In the genomic region with DNA sequence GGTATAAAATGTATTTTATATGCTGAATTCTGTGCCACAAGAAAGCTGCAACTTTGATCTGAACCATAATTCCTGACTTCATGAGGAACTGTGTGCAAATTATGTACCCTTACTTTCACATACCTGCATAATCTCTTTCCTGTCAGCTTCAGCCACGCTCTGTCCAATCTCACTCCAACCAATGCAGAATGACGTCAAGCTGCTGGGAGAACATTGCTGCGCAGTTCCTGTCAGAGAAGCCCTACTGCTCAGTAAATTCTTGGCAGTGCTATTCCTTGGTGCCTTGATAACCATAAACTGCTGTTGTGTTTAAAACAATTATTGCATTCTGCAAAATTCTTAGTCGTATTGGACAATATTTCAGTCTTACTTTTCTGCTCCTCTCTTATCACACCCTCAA, we compare ENCODE assay signal across 15 cellular contexts.
DNase-seq lines count a peak whose midpoint lies in the region; ATAC-seq and TF ChIP-seq lines count a peak whose summit lies in the region.
"Had no signal": no experiment of that assay in that cellular context is flagged by ENCODE, and none has a peak within 500 bp of the region (broad histone marks: within the 10 kb centered on the region; RNA-seq: fewer than 3 reads in every experiment).

No MANE protein-coding gene starts in this region.

- peak; percentile 56 for ATAC-seq in mucosa of descending colon
- ATAC-seq in GM19023 (IDR thresholded peaks at IDR 0.05; ENCODE audit: unreplicated experiment): no peak
- ATAC-seq: GM12878 had no signal

- H3K9me3 ChIP-seq in mucosa of descending colon (no peaks in the 10 kb centered on the region), thyroid gland (no peaks in the 10 kb centered on the region)
- H3K9me3 ChIP-seq: tibial nerve had no signal

- H3K4me3 ChIP-seq in fibroblast of pulmonary artery (replicated peaks; ENCODE audit: low read depth, low read length) (no peak overlapping the region), mucosa of descending colon (no peak overlapping the region), thyroid gland (replicated peaks in 1 of 3) (no peak overlapping the region)
- H3K4me3 ChIP-seq: GM12878, tibial nerve had no signal

- TF ChIP-seq CTCF in fibroblast of pulmonary artery (IDR thresholded peaks at IDR 0.05; ENCODE audit: low read length, missing control alignments) (no peak), mucosa of descending colon (IDR thresholded peaks at IDR 0.05) (no peak), thyroid gland (IDR thresholded peaks at IDR 0.05) (no peak)

- DNase-seq in NCI-H82 (lab: John Stamatoyannopoulos, UW): peak; percentile 40
- DNase-seq in NCI-H82 treated with DMSO at 0.1 percent for 48 hours (lab: John Stamatoyannopoulos, UW; ENCODE audit: unreplicated experiment): no peak
- peak; percentile 96 for DNase-seq in fibroblast of pulmonary artery (ENCODE audit: low read depth)
- no peak for DNase-seq in mucosa of descending colon
- no peak for DNase-seq in posterior vena cava (ENCODE audit: low spot score)
- DNase-seq in NCI-H1092 treated with DMSO at 0.1 percent for 48 hours (lab: John Stamatoyannopoulos, UW): no peak
- DNase-seq in thyroid gland: no peak
- DNase-seq: activated CD4-positive, alpha-beta memory T cell treated with anti-CD3 and anti-CD28 coated beads for 36 hours; amniotic stem cell; CD4-positive, CD25-positive, alpha-beta regulatory T cell; NCI-H2081 treated with DMSO at 0.1 percent for 48 hours had no signal

- no peaks in the 10 kb centered on the region for H3K27me3 ChIP-seq in thyroid gland
- H3K27me3 ChIP-seq: tibial nerve had no signal

- no peak for TF ChIP-seq POLR2A in thyroid gland (IDR thresholded peaks at IDR 0.05)

- no peaks in the 10 kb centered on the region for H3K36me3 ChIP-seq in mucosa of descending colon (ENCODE audit: low read depth)
- no peaks in the 10 kb centered on the region for H3K36me3 ChIP-seq in thyroid gland
- H3K36me3 ChIP-seq: tibial nerve had no signal

- H3K4me1 ChIP-seq in mucosa of descending colon (ENCODE audit: low read depth) (no peaks in the 10 kb centered on the region), thyroid gland (no peaks in the 10 kb centered on the region)

- no peak overlapping the region for H3K27ac ChIP-seq in thyroid gland
- H3K27ac ChIP-seq: 22Rv1 had no signal

- 57 to 69% methylated on average over 4 of the region's 4 CpGs for WGBS in thyroid gland, 2 donors

- intact Hi-C loops in mucosa of descending colon (cut with DNase I, micrococcal nuclease) (no loop called here), posterior vena cava (cut with DNase I) (no loop called here), thyroid gland (cut with DNase I) (no loop called here)

Comparison
In these comparisons a context has a peak if more than half of its experiments do, and no peak if none do; other contexts are left out.
1. DNase-seq: peak in NCI-H82 (single experiment) and fibroblast of pulmonary artery (single experiment); none in NCI-H82 treated with DMSO at 0.1 percent for 48 hours (single experiment), mucosa of descending colon (0 of 3), posterior vena cava (single experiment), NCI-H1092 treated with DMSO at 0.1 percent for 48 hours (single experiment) and thyroid gland (0 of 2).